In the genomic region with DNA sequence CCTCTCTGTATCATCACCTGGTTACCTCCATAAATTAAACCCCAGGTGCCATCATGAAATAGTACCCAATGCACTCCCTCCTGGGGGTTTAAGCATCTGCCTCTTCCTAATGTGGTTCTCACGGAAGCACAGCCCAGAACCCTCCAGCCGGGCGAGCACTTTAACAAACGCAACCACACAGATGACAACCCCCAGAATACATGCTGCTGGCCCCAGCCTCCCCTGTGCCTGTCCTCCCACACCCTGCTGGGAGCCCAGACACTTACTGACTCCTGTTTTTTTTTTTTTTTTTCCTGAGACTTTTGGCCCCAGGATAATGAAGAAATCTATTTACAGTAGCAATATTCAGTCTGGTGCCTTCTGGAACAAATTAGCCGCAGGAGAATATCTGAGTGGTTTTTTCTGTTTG, we compare ENCODE assay signal across 16 cellular contexts. TPM values are rescaled to one million over a fixed set of nuclear protein-coding genes. Genes with fewer than 3 reads are reported as not detected.
A peak's percentile ranks its signal among the peaks of the same experiment; 100 is the strongest.
DNase-seq lines count a peak whose midpoint lies in the region; ATAC-seq, FAIRE-seq and TF ChIP-seq lines count a peak whose summit lies in the region.
"Had no signal": no experiment of that assay in that cellular context is flagged by ENCODE, and none has a peak within 500 bp of the region (broad histone marks: within the 10 kb centered on the region; RNA-seq: fewer than 3 reads in every experiment).

No MANE protein-coding gene starts in this region.

- peaks cover 16% of the 10 kb centered on the region for H3K4me1 Mint-ChIP-seq in neural progenitor cell
- H3K4me1 Mint-ChIP-seq in Calu3 (ENCODE audit: low read depth, unreplicated experiment): no peaks in the 10 kb centered on the region
- H3K4me1 Mint-ChIP-seq: memory B cell had no signal

- CTCF ChIA-PET in Calu3 (lab: Charles Lee): no interaction called here

- no peak for FAIRE-seq in GM19239 (lab: Jason Lieb, UNC)

- no peaks in the 10 kb centered on the region for H3K27me3 ChIP-seq in fibroblast of lung (ENCODE audit: control insufficient read depth, insufficient read depth, low read length)
- H3K27me3 ChIP-seq in neural progenitor cell: no peaks in the 10 kb centered on the region

- TF ChIP-seq CTCF in AG09319 (IDR thresholded peaks at IDR 0.05; ENCODE audit: low read depth, low read length) (no peak), fibroblast of lung (conservative IDR thresholded peaks at IDR 0.05 in 1 of 2, IDR thresholded peaks at IDR 0.05 in 1 of 2; ENCODE audit: low read depth in 1 of 2, low read length in 2 of 2) (no peak), neural progenitor cell (IDR thresholded peaks at IDR 0.05) (no peak), Calu3 (IDR thresholded peaks at IDR 0.05; ENCODE audit: unreplicated experiment) (no peak)

- H3K36me3 ChIP-seq in fibroblast of lung (ENCODE audit: control insufficient read depth, insufficient read depth, low read length) (no peaks in the 10 kb centered on the region), neural progenitor cell (no peaks in the 10 kb centered on the region)

- H3K4me2 ChIP-seq in fibroblast of lung (ENCODE audit: extremely low read depth, insufficient read depth, low read length): peak overlapping the region; percentile 27
- no peak overlapping the region for H3K4me2 ChIP-seq in neural progenitor cell

- H2AFZ ChIP-seq in fibroblast of lung (ENCODE audit: low read length): no peak overlapping the region
- no peak overlapping the region for H2AFZ ChIP-seq in neural progenitor cell (replicated peaks)

- BruUV-seq in Calu3 (replicated peaks; lab: Mats Ljungman, UMichigan): no TSS peak

- H3F3A ChIP-seq in neural progenitor cell (ENCODE audit: low read depth): peaks cover 12% of the 10 kb centered on the region

- H3K79me2 ChIP-seq in fibroblast of lung (ENCODE audit: control insufficient read depth, insufficient read depth, low read length) (no peaks in the 10 kb centered on the region), neural progenitor cell (ENCODE audit: low read depth) (no peaks in the 10 kb centered on the region)

- no peak overlapping the region for H3K9ac ChIP-seq in fibroblast of lung (ENCODE audit: insufficient read depth, low read length)
- no peak overlapping the region for H3K9ac ChIP-seq in neural progenitor cell

- peak overlapping the region in 1 of 4 experiments; percentile 27 for H3K4me3 ChIP-seq in fibroblast of lung (replicated peaks in 1 of 4; ENCODE audit: control extremely low read depth in 1 of 4, insufficient read depth in 1 of 4, low read depth in 3 of 4, low read length in 4 of 4)
- H3K4me3 ChIP-seq in neural progenitor cell: no peak overlapping the region

- DNase-seq in AG09319 (ENCODE audit: extremely low read depth, low read depth) (peak; percentile 57), NCI-H2171 (lab: John Stamatoyannopoulos, UW) (peak; percentile 98), fibroblast of lung (ENCODE audit: low read depth in 2 of 2) (peak in 1 of 2 donors; percentile 55), neural progenitor cell (ENCODE audit: low spot score) (no peak), GM19239 (ENCODE audit: insufficient read length, low spot score) (no peak), Calu3 (no peak), OCI-M2 (lab: John Stamatoyannopoulos, UW; ENCODE audit: unreplicated experiment) (no peak)
- DNase-seq: activated CD4-positive, alpha-beta memory T cell treated with anti-CD3 and anti-CD28 coated beads for 36 hours; activated naive CD4-positive, alpha-beta T cell treated with Interleukin-2 at 50 U/mL for 16 hours; C1 segment of cervical spinal cord; cortex of kidney; hippocampal formation; NCI-H1694; T-helper 2 cell had no signal

- H3K4me1 ChIP-seq in fibroblast of lung (ENCODE audit: control insufficient read depth, extremely low read depth, insufficient read depth, low read length): peaks cover 9% of the 10 kb centered on the region
- no peaks in the 10 kb centered on the region for H3K4me1 ChIP-seq in neural progenitor cell

- peaks cover 2% of the 10 kb centered on the region for H3K9me3 Mint-ChIP-seq in neural progenitor cell
- no peaks in the 10 kb centered on the region for H3K9me3 Mint-ChIP-seq in Calu3 (ENCODE audit: low read depth, unreplicated experiment)
- H3K9me3 Mint-ChIP-seq: activated CD4-positive, alpha-beta memory T cell treated with anti-CD3 and anti-CD28 coated beads for 36 hours; memory B cell had no signal

- H4K20me1 ChIP-seq in fibroblast of lung (ENCODE audit: control insufficient read depth, extremely low read depth, insufficient read depth, low read length) (no peaks in the 10 kb centered on the region), neural progenitor cell (ENCODE audit: low read depth) (no peaks in the 10 kb centered on the region)

- ATAC-seq in GM21447 (IDR thresholded peaks at IDR 0.05; ENCODE audit: unreplicated experiment): no peak

- H3K4me3 Mint-ChIP-seq in neural progenitor cell (no peak overlapping the region), Calu3 (ENCODE audit: low read depth, unreplicated experiment) (no peak overlapping the region)
- H3K4me3 Mint-ChIP-seq: activated CD4-positive, alpha-beta memory T cell treated with anti-CD3 and anti-CD28 coated beads for 36 hours; memory B cell had no signal

- peak overlapping the region; percentile 40 for H3K27ac Mint-ChIP-seq in neural progenitor cell
- H3K27ac Mint-ChIP-seq in Calu3 (ENCODE audit: unreplicated experiment): no peak overlapping the region
- H3K27ac Mint-ChIP-seq: activated CD4-positive, alpha-beta memory T cell treated with anti-CD3 and anti-CD28 coated beads for 36 hours; memory B cell had no signal

- H3K36me3 Mint-ChIP-seq in neural progenitor cell (no peaks in the 10 kb centered on the region), Calu3 (ENCODE audit: insufficient read depth, unreplicated experiment) (no peaks in the 10 kb centered on the region)
- H3K36me3 Mint-ChIP-seq: activated CD4-positive, alpha-beta memory T cell treated with anti-CD3 and anti-CD28 coated beads for 36 hours; memory B cell had no signal

- H3K9me3 ChIP-seq in fibroblast of lung (ENCODE audit: control insufficient read depth, insufficient read depth, low read depth, low read length): no peaks in the 10 kb centered on the region
- H3K9me3 ChIP-seq in neural progenitor cell (ENCODE audit: low read depth): no peaks in the 10 kb centered on the region

- H3K27me3 Mint-ChIP-seq in neural progenitor cell (ENCODE audit: insufficient read depth, low read depth) (peaks cover 9% of the 10 kb centered on the region), Calu3 (ENCODE audit: unreplicated experiment) (peaks cover 14% of the 10 kb centered on the region)

- intact Hi-C loops in Calu3 (cut with micrococcal nuclease; ENCODE audit: unreplicated experiment): no loop called here

- H3K27ac ChIP-seq in fibroblast of lung (ENCODE audit: insufficient read depth, low read length) (peak overlapping the region; percentile 78), neural progenitor cell (no peak overlapping the region)

RNA-seq across cellular contexts. Expression of a gene that starts 50.0 kb away (rescaled TPM):
- 63.7 and 72.8 TPM in 2 replicates for total RNA-seq in fibroblast of lung
- polyA plus RNA-seq in fibroblast of lung: 83.9 and 109 TPM in 2 replicates
- polyA plus RNA-seq in fibroblast of lung (2012): 164 and 250 TPM in 2 replicates
- polyA minus RNA-seq in fibroblast of lung (ENCODE audit: low replicate concordance): 171 and 250 TPM in 2 replicates
- 6.1 and 14.2 TPM in 2 replicates for total RNA-seq in neural progenitor cell (ENCODE audit: low replicate concordance)
- not detected in 2 replicates for total RNA-seq in Calu3 (2022)

Comparison
In these comparisons a context has a peak if more than half of its experiments do, and no peak if none do; other contexts are left out.
1. DNase-seq: peak in AG09319 (single experiment) and NCI-H2171 (single experiment); none in neural progenitor cell (single experiment), GM19239 (single experiment), Calu3 (single experiment) and OCI-M2 (single experiment).